ENCODE assay signal across 8 cellular contexts in genomic region chrX:38561126-38561868, GRCh38. TPM values are rescaled to one million over a fixed set of nuclear protein-coding genes. Genes with fewer than 3 reads are reported as not detected.
DNase-seq lines count a peak whose midpoint lies in the region; ATAC-seq and TF ChIP-seq lines count a peak whose summit lies in the region.

TSPAN7 (plus strand) TSS chrX:38561542; CDS start chrX:38561547, 5 bp downstream.

- peak within 1 kb of the TSS; percentile 81 for H3K4me3 Mint-ChIP-seq in natural killer cell
- H3K4me3 Mint-ChIP-seq in stimulated activated effector memory CD8-positive, alpha-beta T cell treated with anti-CD3 and anti-CD28 coated beads, Interleukin-12 subunit alpha, Interleukin-12 subunit beta, amount 100 ng/mL, for 72 hours: peak within 1 kb of the TSS; percentile 70

- no peak within 1 kb of the TSS for H3K27ac Mint-ChIP-seq in natural killer cell
- H3K27ac Mint-ChIP-seq in stimulated activated effector memory CD8-positive, alpha-beta T cell treated with anti-CD3 and anti-CD28 coated beads, Interleukin-12 subunit alpha, Interleukin-12 subunit beta, amount 100 ng/mL, for 72 hours: no peak within 1 kb of the TSS

- TF ChIP-seq POLR2A in Peyer's patch (IDR thresholded peaks at IDR 0.05): no peak

- peaks cover 0 to 2% of the 10 kb centered on the region in 2 donors for H3K27me3 Mint-ChIP-seq in natural killer cell (ENCODE audit: low read depth in 2 of 2)

- H3K9me3 Mint-ChIP-seq in natural killer cell: no peaks in the 10 kb centered on the region
- no peaks in the 10 kb centered on the region for H3K9me3 Mint-ChIP-seq in stimulated activated effector memory CD8-positive, alpha-beta T cell treated with anti-CD3 and anti-CD28 coated beads, Interleukin-12 subunit alpha, Interleukin-12 subunit beta, amount 100 ng/mL, for 72 hours

- TF ChIP-seq CTCF in AG09319 (IDR thresholded peaks at IDR 0.05; ENCODE audit: low read depth, low read length) (no peak), Peyer's patch (IDR thresholded peaks at IDR 0.05) (no peak), fibroblast of the aortic adventitia (IDR thresholded peaks at IDR 0.05; ENCODE audit: insufficient read depth, low read length) (no peak), natural killer cell (IDR thresholded peaks at IDR 0.05) (no peak)

- no peaks in the 10 kb centered on the region for H3K9me3 ChIP-seq in Peyer's patch

- H3K36me3 ChIP-seq in Peyer's patch: no peaks in the 10 kb centered on the region

- H3K4me3 ChIP-seq in Peyer's patch: peak within 1 kb of the TSS; percentile 28 to 64 (median 44)
- H3K4me3 ChIP-seq in fibroblast of the aortic adventitia (ENCODE audit: low read depth, low read length): peak within 1 kb of the TSS; percentile 61

- peak within 1 kb of the TSS in 3 of 4 donors; percentile 26 to 64 (median 38) for H3K27ac ChIP-seq in Peyer's patch

- no peaks in the 10 kb centered on the region for H3K4me1 ChIP-seq in Peyer's patch

- DNase-seq in AG09319 (ENCODE audit: extremely low read depth, low read depth) (peak; percentile 10), HuH-7.5 (ENCODE audit: low spot score) (peak; percentile 46), Peyer's patch (peak; percentile 45 to 89 (median 86)), fibroblast of the aortic adventitia (ENCODE audit: low read depth) (peak; percentile 43), natural killer cell (peak; percentile 56)
- peak; percentile 68 for DNase-seq in activated T-helper 9 cell treated with anti-CD3 and anti-CD28 coated beads, Interleukin-2, amount 50 U/mL, for 16 hours (ENCODE audit: low read depth)
- DNase-seq in stimulated activated effector memory CD8-positive, alpha-beta T cell treated with anti-CD3 and anti-CD28 coated beads, Interleukin-12 subunit alpha, Interleukin-12 subunit beta, amount 100 ng/mL, for 72 hours (ENCODE audit: low spot score in 2 of 2): peak; percentile 39 to 73

- no peaks in the 10 kb centered on the region for H3K27me3 ChIP-seq in Peyer's patch

- ATAC-seq in GM19324 (IDR thresholded peaks at IDR 0.05; ENCODE audit: low FRiP score, unreplicated experiment) (peak; percentile 80), natural killer cell (peak; percentile 79 to 90 (median 89))
- peak; percentile 90 for ATAC-seq in stimulated activated effector memory CD8-positive, alpha-beta T cell treated with anti-CD3 and anti-CD28 coated beads, Interleukin-12 subunit alpha, Interleukin-12 subunit beta, amount 100 ng/mL, for 72 hours

- no peaks in the 10 kb centered on the region for H3K4me1 Mint-ChIP-seq in natural killer cell
- H3K4me1 Mint-ChIP-seq in stimulated activated effector memory CD8-positive, alpha-beta T cell treated with anti-CD3 and anti-CD28 coated beads, Interleukin-12 subunit alpha, Interleukin-12 subunit beta, amount 100 ng/mL, for 72 hours: no peaks in the 10 kb centered on the region

- intact Hi-C loops in natural killer cell (cut with micrococcal nuclease): no loop called here

- no peaks in the 10 kb centered on the region for H3K36me3 Mint-ChIP-seq in natural killer cell
- H3K36me3 Mint-ChIP-seq in stimulated activated effector memory CD8-positive, alpha-beta T cell treated with anti-CD3 and anti-CD28 coated beads, Interleukin-12 subunit alpha, Interleukin-12 subunit beta, amount 100 ng/mL, for 72 hours: peaks cover 5% of the 10 kb centered on the region

RNA-seq across cellular contexts. Expression of gene TSPAN7, which starts in this region (rescaled TPM):
- total RNA-seq in Peyer's patch (10 to 100 TPM; 13.2 to 74.8 (median 44.1) TPM), fibroblast of the aortic adventitia (ENCODE audit: low replicate concordance) (0.09 and 0.82 TPM in 2 replicates), natural killer cell (not detected)

Comparison
In these comparisons a context has a peak if more than half of its experiments do, and no peak if none do; other contexts are left out.
1. Peak in every context shown above with its lines: DNase-seq, ATAC-seq, H3K4me3 ChIP-seq and H3K27ac ChIP-seq.
2. Peak in DNase-seq and H3K4me3 ChIP-seq in fibroblast of the aortic adventitia; RNA of the gene not detected or under 1 TPM.
3. Peak in DNase-seq and ATAC-seq in natural killer cell; RNA of the gene not detected or under 1 TPM.
4. DNase-seq: peak in every context shown above with its lines; median percentile 86 in Peyer's patch; 68 in activated T-helper 9 cell treated with anti-CD3 and anti-CD28 coated beads, Interleukin-2, amount 50 U/mL, for 16 hours; 56 in natural killer cell; 56 in stimulated activated effector memory CD8-positive, alpha-beta T cell treated with anti-CD3 and anti-CD28 coated beads, Interleukin-12 subunit alpha, Interleukin-12 subunit beta, amount 100 ng/mL, for 72 hours; 46 in HuH-7.5; 43 in fibroblast of the aortic adventitia; 10 in AG09319.